ENCODE assay signal across 25 cellular contexts in the genomic region with DNA sequence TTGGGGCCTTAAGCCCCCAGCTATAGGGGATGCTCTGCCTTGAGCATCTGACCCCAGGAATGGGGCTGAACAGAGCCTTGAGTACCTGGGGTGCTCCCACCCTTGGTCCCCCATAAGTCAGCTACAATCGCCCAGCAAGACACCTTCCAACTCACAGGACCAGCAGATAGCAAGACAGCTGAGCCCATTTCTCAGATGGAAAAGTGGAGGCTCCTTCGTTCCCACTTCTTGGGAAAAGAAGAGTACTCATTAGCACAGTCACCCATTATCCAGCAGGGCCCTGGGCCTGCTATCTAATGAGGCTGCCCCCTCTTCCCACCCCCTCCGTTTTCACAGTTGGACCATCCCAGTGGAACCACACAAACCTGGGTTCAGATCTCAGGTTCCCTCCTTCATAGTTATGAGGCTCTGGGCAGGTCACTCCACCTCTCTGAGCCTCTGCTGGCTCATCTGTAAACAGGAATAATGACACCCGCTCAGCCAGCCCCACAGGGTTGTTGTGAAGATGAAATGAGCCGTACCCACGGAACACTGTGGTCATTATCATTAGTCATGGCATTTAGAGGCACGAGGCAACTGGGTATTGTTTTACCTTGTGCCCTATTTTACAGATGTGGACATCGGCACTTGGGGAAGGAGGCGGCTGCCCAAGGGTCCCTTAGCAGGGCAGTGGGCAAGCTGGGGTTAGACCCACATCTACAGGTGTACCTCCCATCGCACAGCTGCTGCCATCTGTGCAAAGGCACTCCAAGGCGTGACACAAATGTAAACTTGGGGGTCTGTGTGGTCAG. TPM values are rescaled to one million over a fixed set of nuclear protein-coding genes. Genes with fewer than 3 reads are reported as not detected.
DNase-seq lines count a peak whose midpoint lies in the region; ATAC-seq and TF ChIP-seq lines count a peak whose summit lies in the region.
"Had no signal": no experiment of that assay in that cellular context is flagged by ENCODE, and none has a peak within 500 bp of the region (broad histone marks: within the 10 kb centered on the region; RNA-seq: fewer than 3 reads in every experiment).

No MANE protein-coding gene starts in this region.

- no peaks in the 10 kb centered on the region for H3K27me3 Mint-ChIP-seq in T-helper 2 cell treated with Interferon-gamma antibody and Interleukin-4, amounts not matched to agents 5 μg/mL and 100 μg/mL, for 36 hours (ENCODE audit: low read depth)
- H3K27me3 Mint-ChIP-seq: activated CD4-positive, alpha-beta T cell treated with anti-CD3 and anti-CD28 coated beads for 36 hours; activated naive CD8-positive, alpha-beta T cell treated with anti-CD3 and anti-CD28 coated beads, Interleukin-2, amount 50 U/mL, for 24 hours; CD4-positive, alpha-beta memory T cell; type B pancreatic cell had no signal

- H3K9me3 ChIP-seq in heart left ventricle (no peaks in the 10 kb centered on the region), SJCRH30 (replicated peaks) (no peaks in the 10 kb centered on the region), esophagus squamous epithelium (no peaks in the 10 kb centered on the region), suprapubic skin (no peaks in the 10 kb centered on the region)
- H3K9me3 ChIP-seq: SK-N-SH had no signal

- H3K36me3 ChIP-seq in heart left ventricle (peaks cover 0 to 45% (median 26%) of the 10 kb centered on the region in 9 donors), SJCRH30 (no peaks in the 10 kb centered on the region), esophagus squamous epithelium (peaks cover 4 to 50% (median 7%) of the 10 kb centered on the region in 3 donors), suprapubic skin (peaks cover 40% of the 10 kb centered on the region)

- peak; percentile 28 for DNase-seq in Right ventricle myocardium superior
- DNase-seq in heart left ventricle, result no peak
- DNase-seq in SJCRH30, result peak; percentile 62 to 84
- DNase-seq in esophagus squamous epithelium (lab: John Stamatoyannopoulos, UW), result no peak
- no peak for DNase-seq in suprapubic skin (ENCODE audit: low spot score in 2 of 2)
- no peak for DNase-seq in foreskin melanocyte
- no peak for DNase-seq in T-helper 2 cell treated with Interferon-gamma antibody and Interleukin-4, amounts not matched to agents 5 μg/mL and 100 μg/mL, for 36 hours (ENCODE audit: low spot score)
- DNase-seq: activated CD4-positive, alpha-beta T cell treated with anti-CD3 and anti-CD28 coated beads for 36 hours; activated CD8-positive, alpha-beta T cell treated with anti-CD3 and anti-CD28 coated beads, Interleukin-2, amount 10 ng/mL, durations not matched to agents 7 days and 5 days; activated effector memory CD4-positive, alpha-beta T cell treated with Interleukin-2 at 50 U/mL for 16 hours; activated naive CD8-positive, alpha-beta T cell treated with anti-CD3 and anti-CD28 coated beads, Interleukin-2, amount 50 U/mL, for 24 hours; activated T-cell treated with anti-CD3 and anti-CD28 coated beads for 4 hours; CD4-positive, alpha-beta memory T cell; glutamatergic neuron; KG1; kidney glomerular epithelial cell; NCI-H146; NCI-H510A had no signal

- peaks cover 3% of the 10 kb centered on the region for H3K4me1 Mint-ChIP-seq in T-helper 2 cell treated with Interferon-gamma antibody and Interleukin-4, amounts not matched to agents 5 μg/mL and 100 μg/mL, for 36 hours (ENCODE audit: low read depth)

- no peak for TF ChIP-seq EP300 in suprapubic skin (IDR thresholded peaks at IDR 0.05)

- TF ChIP-seq POLR2A in heart left ventricle (IDR thresholded peaks at IDR 0.05) (no peak), esophagus squamous epithelium (IDR thresholded peaks at IDR 0.05) (no peak), suprapubic skin (IDR thresholded peaks at IDR 0.05) (no peak)

- H3K36me3 Mint-ChIP-seq in T-helper 2 cell treated with Interferon-gamma antibody and Interleukin-4, amounts not matched to agents 5 μg/mL and 100 μg/mL, for 36 hours (ENCODE audit: low read depth), result no peaks in the 10 kb centered on the region
- H3K36me3 Mint-ChIP-seq: CD4-positive, alpha-beta memory T cell; natural killer cell treated with Interleukin-12 subunit alpha and Interleukin-12 subunit beta and Interleukin-15 and Interleukin-18, amount 100 ng/mL, for 72 hours had no signal

- ATAC-seq in Right ventricle myocardium superior (ENCODE audit: poor library complexity) (no peak), heart left ventricle (no peak), HG03442 (IDR thresholded peaks at IDR 0.05; ENCODE audit: unreplicated experiment) (no peak)
- ATAC-seq: activated CD4-positive, alpha-beta T cell treated with anti-CD3 and anti-CD28 coated beads for 36 hours; activated CD8-positive, alpha-beta T cell treated with anti-CD3 and anti-CD28 coated beads, Interleukin-2, amount 10 ng/mL, durations not matched to agents 7 days and 5 days; activated naive CD8-positive, alpha-beta T cell treated with anti-CD3 and anti-CD28 coated beads, Interleukin-2, amount 50 U/mL, for 24 hours; HCT116; natural killer cell treated with Interleukin-12 subunit alpha and Interleukin-12 subunit beta and Interleukin-15 and Interleukin-18, amount 100 ng/mL, for 72 hours had no signal

- H3K4me3 ChIP-seq in heart left ventricle (no peak overlapping the region), SJCRH30 (no peak overlapping the region), esophagus squamous epithelium (no peak overlapping the region), suprapubic skin (no peak overlapping the region)
- H3K4me3 ChIP-seq: lung had no signal

- no peaks in the 10 kb centered on the region for H3K27me3 ChIP-seq in heart left ventricle
- no peaks in the 10 kb centered on the region for H3K27me3 ChIP-seq in SJCRH30
- H3K27me3 ChIP-seq in esophagus squamous epithelium, result no peaks in the 10 kb centered on the region
- no peaks in the 10 kb centered on the region for H3K27me3 ChIP-seq in suprapubic skin

- intact Hi-C loops in Right ventricle myocardium superior (cut with DNase I), result loop anchor here (5.0 kb wide), 1 partner anchor 67 kb away; no protein-coding TSS in a partner anchor
- intact Hi-C loops in heart left ventricle (cut with DNase I), result loop anchor here in 7 of 10 donors (2.0 to 10.0 kb wide), 5 partner anchors 62 to 350 kb away; no protein-coding TSS in a partner anchor
- intact Hi-C loops in esophagus squamous epithelium (cut with DNase I), result loop anchor here (5.0 kb wide), 4 partner anchors 52 to 373 kb away; no protein-coding TSS in a partner anchor

- 92 to 94% (median 93%) methylated on average over 9 to 11 of the region's 11 CpGs for WGBS in heart left ventricle, 4 donors
- WGBS in esophagus squamous epithelium, 2 donors, result 58 to 85% methylated on average over 4 to 8 of the region's 11 CpGs
- 78% methylated on average over 11 of the region's 11 CpGs for WGBS in suprapubic skin

- H3K27ac ChIP-seq in heart left ventricle (no peak overlapping the region), SJCRH30 (peak overlapping the region; percentile 2), esophagus squamous epithelium (peak overlapping the region in 3 of 4 donors; percentile 32 to 70 (median 66)), suprapubic skin (peak overlapping the region; percentile 65)

- H3K27ac Mint-ChIP-seq in T-helper 2 cell treated with Interferon-gamma antibody and Interleukin-4, amounts not matched to agents 5 μg/mL and 100 μg/mL, for 36 hours, result no peak overlapping the region
- H3K27ac Mint-ChIP-seq: activated CD4-positive, alpha-beta T cell treated with anti-CD3 and anti-CD28 coated beads for 36 hours; activated CD8-positive, alpha-beta T cell treated with anti-CD3 and anti-CD28 coated beads, Interleukin-2, amount 10 ng/mL, durations not matched to agents 7 days and 5 days; activated naive CD8-positive, alpha-beta T cell treated with anti-CD3 and anti-CD28 coated beads, Interleukin-2, amount 50 U/mL, for 24 hours; CD4-positive, alpha-beta memory T cell; natural killer cell treated with Interleukin-12 subunit alpha and Interleukin-12 subunit beta and Interleukin-15 and Interleukin-18, amount 100 ng/mL, for 72 hours; T-helper 1 cell treated with Interleukin-12 subunit alpha and Interleukin-12 subunit beta and Interleukin-4 antibody, amounts not matched to agents 30 μg/mL and 1 μg/mL, for 36 hours had no signal

- no peak for TF ChIP-seq CTCF in heart left ventricle (IDR thresholded peaks at IDR 0.05)
- TF ChIP-seq CTCF in esophagus squamous epithelium (IDR thresholded peaks at IDR 0.05), result no peak
- TF ChIP-seq CTCF in suprapubic skin (IDR thresholded peaks at IDR 0.05), result no peak

- H3K4me1 ChIP-seq in heart left ventricle, result peaks cover 0 to 37% (median 12%) of the 10 kb centered on the region in 12 donors
- H3K4me1 ChIP-seq in SJCRH30, result peaks cover 12% of the 10 kb centered on the region
- H3K4me1 ChIP-seq in esophagus squamous epithelium, result peaks cover 21 to 58% (median 28%) of the 10 kb centered on the region in 3 donors
- peaks cover 39% of the 10 kb centered on the region for H3K4me1 ChIP-seq in suprapubic skin

- no peaks in the 10 kb centered on the region for H3K9me3 Mint-ChIP-seq in T-helper 2 cell treated with Interferon-gamma antibody and Interleukin-4, amounts not matched to agents 5 μg/mL and 100 μg/mL, for 36 hours
- H3K9me3 Mint-ChIP-seq: activated naive CD8-positive, alpha-beta T cell treated with anti-CD3 and anti-CD28 coated beads, Interleukin-2, amount 50 U/mL, for 24 hours; natural killer cell treated with Interleukin-12 subunit alpha and Interleukin-12 subunit beta and Interleukin-15 and Interleukin-18, amount 100 ng/mL, for 72 hours; T-helper 1 cell treated with Interleukin-12 subunit alpha and Interleukin-12 subunit beta and Interleukin-4 antibody, amounts not matched to agents 30 μg/mL and 1 μg/mL, for 36 hours; type B pancreatic cell had no signal

- H3K4me3 Mint-ChIP-seq in T-helper 2 cell treated with Interferon-gamma antibody and Interleukin-4, amounts not matched to agents 5 μg/mL and 100 μg/mL, for 36 hours, result no peak overlapping the region
- H3K4me3 Mint-ChIP-seq: activated CD4-positive, alpha-beta T cell treated with anti-CD3 and anti-CD28 coated beads for 36 hours; activated CD8-positive, alpha-beta T cell treated with anti-CD3 and anti-CD28 coated beads, Interleukin-2, amount 10 ng/mL, durations not matched to agents 7 days and 5 days; activated naive CD8-positive, alpha-beta T cell treated with anti-CD3 and anti-CD28 coated beads, Interleukin-2, amount 50 U/mL, for 24 hours; CD4-positive, alpha-beta memory T cell; natural killer cell treated with Interleukin-12 subunit alpha and Interleukin-12 subunit beta and Interleukin-15 and Interleukin-18, amount 100 ng/mL, for 72 hours; T-helper 1 cell treated with Interleukin-12 subunit alpha and Interleukin-12 subunit beta and Interleukin-4 antibody, amounts not matched to agents 30 μg/mL and 1 μg/mL, for 36 hours; type B pancreatic cell had no signal

RNA-seq across cellular contexts. Expression of a gene that starts 4.5 kb away (rescaled TPM):
- total RNA-seq in Right ventricle myocardium superior, result 18.6 TPM
- total RNA-seq in heart left ventricle, result 10 to 100 TPM; 13.2 to 24.1 (median 19.0) TPM
- polyA plus RNA-seq in heart left ventricle, result 10 to 100 TPM; 12.8 to 23.1 TPM
- total RNA-seq in SJCRH30 (2014; rRNA removed; shearing (Covaris generic)), result 1.2 and 2.3 TPM in 2 replicates
- total RNA-seq in esophagus squamous epithelium, result 10 to 100 TPM; 15.4 to 38.6 (median 32.9) TPM
- total RNA-seq in suprapubic skin, result 100 to 1,000 TPM in 1 of 4 donors, 10 to 100 TPM in 3; 74.6 to 213 (median 85.2) TPM
- polyA plus RNA-seq: CD4-positive, alpha-beta memory T cell had no signal

RNA-seq across cellular contexts. Expression of a gene that starts 21.5 kb away (rescaled TPM):
- 5.6 TPM for total RNA-seq in Right ventricle myocardium superior
- total RNA-seq in heart left ventricle, result 1 to 10 TPM in 8 of 9 donors, under 1 TPM in 1; 0.24 to 9.3 (median 2.2) TPM
- polyA plus RNA-seq in heart left ventricle, result 1 to 10 TPM; 1.2 to 3.3 TPM
- 11.7 and 12.0 TPM in 2 replicates for total RNA-seq in SJCRH30 (2014; rRNA removed; shearing (Covaris generic))
- total RNA-seq in esophagus squamous epithelium, result under 1 TPM in 3 of 4 donors, not detected in 1; 0.13 to 0.76 (median 0.44) TPM
- total RNA-seq in suprapubic skin, result 1 to 10 TPM; 4.4 to 7.5 (median 5.7) TPM
- total RNA-seq: activated CD8-positive, alpha-beta T cell treated with anti-CD3 and anti-CD28 coated beads, Interleukin-2, amount 10 ng/mL, durations not matched to agents 7 days and 5 days; CD4-positive, alpha-beta memory T cell; natural killer cell treated with Interleukin-12 subunit alpha and Interleukin-12 subunit beta and Interleukin-15 and Interleukin-18, amount 100 ng/mL, for 72 hours had no signal
- polyA plus RNA-seq: CD4-positive, alpha-beta memory T cell had no signal

RNA-seq across cellular contexts. Expression of a gene that starts 27.6 kb away (rescaled TPM):
- total RNA-seq in Right ventricle myocardium superior (31.7 TPM), heart left ventricle (10 to 100 TPM; 26.3 to 43.9 (median 33.1) TPM), esophagus squamous epithelium (10 to 100 TPM; 13.6 to 30.3 (median 15.5) TPM), suprapubic skin (10 to 100 TPM; 19.2 to 32.9 (median 31.4) TPM)
- polyA plus RNA-seq in heart left ventricle, result 10 to 100 TPM; 10.9 to 17.2 TPM
- total RNA-seq in SJCRH30 (2014; rRNA removed; shearing (Covaris generic)), result 16.0 and 16.2 TPM in 2 replicates

Comparison
In these comparisons a context has a peak if more than half of its experiments do, and no peak if none do; other contexts are left out.
1. DNase-seq: peak in Right ventricle myocardium superior (single experiment) and SJCRH30 (2 of 2); none in heart left ventricle (0 of 5), esophagus squamous epithelium (single experiment), suprapubic skin (0 of 2), foreskin melanocyte (single experiment) and T-helper 2 cell treated with Interferon-gamma antibody and Interleukin-4, amounts not matched to agents 5 μg/mL and 100 μg/mL, for 36 hours (single experiment).
2. H3K27ac ChIP-seq: peak in SJCRH30 (single experiment), esophagus squamous epithelium (3 of 4) and suprapubic skin (single experiment); none in heart left ventricle (0 of 12).